ENCODE assay signal across 8 cellular contexts in genomic region chr1:37479255-37480124, GRCh38. TPM values are rescaled to one million over a fixed set of nuclear protein-coding genes. Genes with fewer than 3 reads are reported as not detected.
A peak's percentile ranks its signal among the peaks of the same experiment; 100 is the strongest.
DNase-seq lines count a peak whose midpoint lies in the region; ATAC-seq and TF ChIP-seq lines count a peak whose summit lies in the region.

No MANE protein-coding gene starts in this region.

- H3K4me3 ChIP-seq in AG04450 (ENCODE audit: low read depth, low read length) (peak overlapping the region; percentile 47), WERI-Rb-1 (ENCODE audit: low read depth, low read length) (peak overlapping the region; percentile 11; the same call in 1 of the 2 replicates), breast epithelium (peak overlapping the region; percentile 31 to 93 (median 87)), lower leg skin (ENCODE audit: low read depth, poor library complexity, severe bottlenecking) (peak overlapping the region; percentile 6)

- H3K27me3 ChIP-seq in AG04450 (ENCODE audit: control insufficient read depth, insufficient read depth, low read length) (no peaks in the 10 kb centered on the region), WERI-Rb-1 (ENCODE audit: insufficient read depth, low read depth, severe bottlenecking) (no peaks in the 10 kb centered on the region), breast epithelium (no peaks in the 10 kb centered on the region)

- no peak for DNase-seq in AG04450 (ENCODE audit: low read depth, low spot score)
- DNase-seq in WERI-Rb-1, result peak; percentile 90
- peak; percentile 92 to 96 for DNase-seq in breast epithelium (ENCODE audit: low spot score in 2 of 2)
- DNase-seq in lower leg skin (ENCODE audit: low spot score in 2 of 2), result peak; percentile 94 to 98
- DNase-seq in stimulated activated CD8-positive, alpha-beta memory T cell treated with anti-CD3 and anti-CD28 coated beads, Interleukin-12 subunit alpha, Interleukin-12 subunit beta, amount 100 ng/mL, for 1 hour (ENCODE audit: low read depth), result peak; percentile 84

- peak overlapping the region; percentile 93 for H3K27ac ChIP-seq in AG04450 (ENCODE audit: low read depth, low read length)
- peak overlapping the region; percentile 69 for H3K27ac ChIP-seq in KOPT-K1 (ENCODE audit: low read depth, low read length, poor library complexity, severe bottlenecking)
- H3K27ac ChIP-seq in WERI-Rb-1, result peak overlapping the region; percentile 88
- peak overlapping the region; percentile 95 to 99 for H3K27ac ChIP-seq in breast epithelium

- CTCF ChIA-PET in AG04450 (lab: Charles Lee), result interaction anchor here (0.9 to 6.7 kb wide), 5 partner anchors 7 to 45 kb away, joined by 3 to 74 read pairs (median 7); partner anchors contain the start of gene MEAF6

- no peak for TF ChIP-seq CTCF in AG04450 (IDR thresholded peaks at IDR 0.05; ENCODE audit: low read depth, low read length)
- no peak for TF ChIP-seq CTCF in WERI-Rb-1 (IDR thresholded peaks at IDR 0.05; ENCODE audit: low read depth, low read length)
- TF ChIP-seq CTCF in breast epithelium (IDR thresholded peaks at IDR 0.05), result no peak
- no peak for TF ChIP-seq CTCF in lower leg skin (IDR thresholded peaks at IDR 0.05)

- peak; percentile 79 for TF ChIP-seq POLR2A in GM19193 (IDR thresholded peaks at IDR 0.05; ENCODE audit: extremely low read depth, insufficient read depth, insufficient read length)
- peak; percentile 13 for TF ChIP-seq POLR2A in breast epithelium (IDR thresholded peaks at IDR 0.05)
- TF ChIP-seq POLR2A in lower leg skin (IDR thresholded peaks at IDR 0.05), result no peak

- intact Hi-C loops in breast epithelium (cut with DNase I; ENCODE audit: low total_unique reads) (no loop called here), lower leg skin (cut with DNase I; ENCODE audit: low total_unique reads) (no loop called here)

- POLR2A ChIA-PET in AG04450 (lab: Yijun Ruan, JAX), result interaction anchor here (1.0 to 1.8 kb wide), 3 partner anchors 8 to 211 kb away, joined by 3 to 7 read pairs (median 6); a partner anchor contains a TSS

- H3K4me1 ChIP-seq in breast epithelium, result peaks cover 19 to 46% of the 10 kb centered on the region in 2 donors

- H3K36me3 ChIP-seq in KOPT-K1 (ENCODE audit: insufficient read depth, low read length), result peaks cover 72% of the 10 kb centered on the region
- peaks cover 79% of the 10 kb centered on the region for H3K36me3 ChIP-seq in WERI-Rb-1
- H3K36me3 ChIP-seq in breast epithelium, result peaks cover 9% of the 10 kb centered on the region

- ATAC-seq in HG03097 (IDR thresholded peaks at IDR 0.05; ENCODE audit: low FRiP score, unreplicated experiment), result no peak

- 2 to 21% methylated on average over 18 to 20 of the region's 22 CpGs for WGBS in lower leg skin, 2 donors

- H3K9me3 ChIP-seq in AG04450 (ENCODE audit: control insufficient read depth, insufficient read depth, low read length), result peaks cover 5% of the 10 kb centered on the region; the same call in 1 of the 2 replicates
- H3K9me3 ChIP-seq in KOPT-K1 (ENCODE audit: insufficient read depth, low read length, poor library complexity, severe bottlenecking), result no peaks in the 10 kb centered on the region
- no peaks in the 10 kb centered on the region for H3K9me3 ChIP-seq in WERI-Rb-1 (ENCODE audit: severe bottlenecking)
- no peaks in the 10 kb centered on the region for H3K9me3 ChIP-seq in breast epithelium

RNA-seq across cellular contexts. Expression of gene ZC3H12A, which starts 5.1 kb away (rescaled TPM):
- 4.3 and 6.4 TPM in 2 replicates for polyA plus RNA-seq in AG04450 (2011; rRNA removed)
- 7.2 and 13.7 TPM in 2 replicates for polyA minus RNA-seq in AG04450 (2011; rRNA and poly(A)+ RNA removed)
- total RNA-seq in breast epithelium, result 10 to 100 TPM in 2 of 3 donors, 1 to 10 TPM in 1; 5.8 to 82.8 (median 76.7) TPM
- total RNA-seq in lower leg skin, result 10 to 100 TPM; 36.0 to 42.9 (median 39.0) TPM

RNA-seq across cellular contexts. Expression of gene MEAF6, which starts 35.1 kb away (rescaled TPM):
- 59.6 and 69.6 TPM in 2 replicates for polyA plus RNA-seq in AG04450 (2011; rRNA removed)
- polyA minus RNA-seq in AG04450 (2011; rRNA and poly(A)+ RNA removed), result 18.2 and 24.1 TPM in 2 replicates
- total RNA-seq in breast epithelium (100 to 1,000 TPM in 1 of 3 donors, 10 to 100 TPM in 2; 78.2 to 140 (median 87.2) TPM), lower leg skin (10 to 100 TPM; 55.7 to 94.2 (median 77.8) TPM)

Comparison
In these comparisons a context has a peak if more than half of its experiments do, and no peak if none do; other contexts are left out.
1. H3K4me3 ChIP-seq: peak in every context shown above with its lines; median percentile 87 in breast epithelium; 47 in AG04450; 11 in WERI-Rb-1; 6 in lower leg skin.
2. POLR2A ChIP-seq: peak in GM19193 (single experiment) and breast epithelium (single experiment); none in lower leg skin (0 of 2).
3. Peak in every context shown above with its lines, with median percentiles within 50 percentile points of each other: H3K27ac ChIP-seq.